ENCODE assay signal across 20 cellular contexts in genomic region chr7:112723416-112723815, GRCh38.
DNase-seq lines count a peak whose midpoint lies in the region; ATAC-seq and TF ChIP-seq lines count a peak whose summit lies in the region.
"Had no signal": no experiment of that assay in that cellular context is flagged by ENCODE, and none has a peak within 500 bp of the region (broad histone marks: within the 10 kb centered on the region; RNA-seq: fewer than 3 reads in every experiment).

No MANE protein-coding gene starts in this region.

- TF ChIP-seq CTCF in astrocyte of the spinal cord (IDR thresholded peaks at IDR 0.05; ENCODE audit: low read depth, low read length): no peak
- TF ChIP-seq CTCF in foreskin fibroblast (IDR thresholded peaks at IDR 0.05; ENCODE audit: low read depth, low read length): no peak

- DNase-seq in HS-5 (ENCODE audit: low read depth): peak; percentile 41
- DNase-seq in astrocyte of the spinal cord (ENCODE audit: low read depth, low spot score): peak; percentile 68
- peak; percentile 45 to 61 for DNase-seq in foreskin fibroblast
- peak; percentile 3 for DNase-seq in smooth muscle cell of the brain vasculature (ENCODE audit: low read depth, low spot score)
- DNase-seq in HT-29 (ENCODE audit: low spot score): no peak
- DNase-seq in cardiac septum (ENCODE audit: low spot score): no peak
- no peak for DNase-seq in germinal center (ENCODE audit: low spot score)
- DNase-seq: activated CD4-positive, CD25-positive, alpha-beta regulatory T cell treated with anti-CD3 and anti-CD28 coated beads, Interleukin-2, amount 50 U/mL, for 72 hours; Calu3; kidney; mesendoderm; NCI-H187; NCI-H345; spleen; stimulated activated CD4-positive, alpha-beta T cell treated with anti-CD3 and anti-CD28 coated beads, Interleukin-4, amount 100 ng/mL, for 4 hours; T-helper 9 cell had no signal

- in situ Hi-C loops in astrocyte of the spinal cord (cut with HindIII; ENCODE audit: low sequenced_read_pairs): no loop called here

- H3K4me3 ChIP-seq in astrocyte of the spinal cord (ENCODE audit: low read depth, low read length) (no peak overlapping the region), foreskin fibroblast (ENCODE audit: low read depth in 1 of 2, low read length in 2 of 2) (no peak overlapping the region)
- H3K4me3 ChIP-seq: BLaER1, spleen had no signal

- ATAC-seq in HG03457 (IDR thresholded peaks at IDR 0.05; ENCODE audit: unreplicated experiment): no peak
- ATAC-seq: natural killer cell treated with Interleukin-12 subunit alpha and Interleukin-12 subunit beta and Interleukin-15 and Interleukin-18, amount 100 ng/mL, for 72 hours; SK-N-SH treated with all-trans-retinoic acid at 6 μM for 48 hours had no signal

- intact Hi-C loops in cardiac septum (cut with DNase I): no loop called here

Comparison
In these comparisons a context has a peak if more than half of its experiments do, and no peak if none do; other contexts are left out.
1. DNase-seq: peak in HS-5 (single experiment), astrocyte of the spinal cord (single experiment), foreskin fibroblast (2 of 2) and smooth muscle cell of the brain vasculature (single experiment); none in HT-29 (single experiment), cardiac septum (single experiment) and germinal center (single experiment).